13 cellular contexts compared by ENCODE assay signal in genomic region chr1:40919475-40920011, GRCh38. TPM values are rescaled to one million over a fixed set of nuclear protein-coding genes. Genes with fewer than 3 reads are reported as not detected.
DNase-seq lines count a peak whose midpoint lies in the region; ATAC-seq and TF ChIP-seq lines count a peak whose summit lies in the region.
"Had no signal": no experiment of that assay in that cellular context is flagged by ENCODE, and none has a peak within 500 bp of the region (broad histone marks: within the 10 kb centered on the region; RNA-seq: fewer than 3 reads in every experiment).

No MANE protein-coding gene starts in this region.

- no peaks in the 10 kb centered on the region for H3K36me3 ChIP-seq in PC-9 (ENCODE audit: low read depth)
- H3K36me3 ChIP-seq: MG63 had no signal

- POLR2A ChIA-PET in PC-9 (lab: Charles Lee; ENCODE audit: unreplicated experiment) = no interaction called here

- intact Hi-C loops in PC-9 (cut with micrococcal nuclease; ENCODE audit: unreplicated experiment) = loop anchor here (1.0 kb wide), 1 partner anchor 20 kb away; no protein-coding TSS in a partner anchor

- CTCF ChIA-PET in PC-9 (lab: Charles Lee) = no interaction called here

- no peaks in the 10 kb centered on the region; the same call in 1 of the 2 replicates for H3F3A ChIP-seq in PC-9 (ENCODE audit: insufficient read depth, low read depth)

- peak overlapping the region; percentile 45 for H3K4me2 ChIP-seq in PC-9

- H3K27ac ChIP-seq in PC-9 = peak overlapping the region; percentile 34

- H3K79me2 ChIP-seq in PC-9 (ENCODE audit: low read depth) = no peaks in the 10 kb centered on the region

- BruUV-seq in PC-9 (replicated peaks; lab: Mats Ljungman, UMichigan) = no TSS peak

- peaks cover 21% of the 10 kb centered on the region for H3K4me1 ChIP-seq in PC-9 (replicated peaks; ENCODE audit: insufficient read depth)

- no peak for TF ChIP-seq CTCF in PC-9 (conservative IDR thresholded peaks at IDR 0.05)

- H3K9me2 ChIP-seq in PC-9 (ENCODE audit: insufficient read depth) = no peaks in the 10 kb centered on the region

- H3K9me3 ChIP-seq in PC-9 (ENCODE audit: insufficient read depth, low read depth) = no peaks in the 10 kb centered on the region
- H3K9me3 ChIP-seq: MG63 had no signal

- ATAC-seq in HG03196 (IDR thresholded peaks at IDR 0.05; ENCODE audit: unreplicated experiment) = no peak

- no peaks in the 10 kb centered on the region for H3K27me3 ChIP-seq in PC-9 (ENCODE audit: insufficient read depth, low read depth)
- H3K27me3 ChIP-seq: MG63 had no signal

- no peak overlapping the region for H3K4me3 ChIP-seq in PC-9
- H3K4me3 ChIP-seq: MG63 had no signal

- H4K20me1 ChIP-seq in PC-9 (ENCODE audit: insufficient read depth) = no peaks in the 10 kb centered on the region

- DNase-seq in NCI-H1105 (lab: John Stamatoyannopoulos, UW) (peak; percentile 13), NCI-H1105 treated with DMSO at 0.1 percent for 48 hours (lab: John Stamatoyannopoulos, UW) (no peak), PC-9 (peak; percentile 76 to 77), left kidney (ENCODE audit: low read depth, low spot score) (peak; percentile 68), superior temporal gyrus (ENCODE audit: extremely low spot score) (peak; percentile 93), T-helper 9 cell (no peak)
- no peak for DNase-seq in activated CD4-positive, alpha-beta T cell treated with anti-CD3 and anti-CD28 coated beads for 48 hours
- DNase-seq: DMS79; MG63; RPMI8226; stimulated activated CD4-positive, alpha-beta T cell treated with anti-CD3 and anti-CD28 coated beads, Interleukin-12 subunit alpha, Interleukin-12 subunit beta, amount 100 ng/mL, for 4 hours; stimulated activated CD8-positive, alpha-beta memory T cell treated with anti-CD3 and anti-CD28 coated beads, Interleukin-4, amount 100 ng/mL, for 48 hours had no signal

- peak overlapping the region; percentile 55 for H2AFZ ChIP-seq in PC-9

RNA-seq across cellular contexts. Expression of gene CITED4, which starts 57.4 kb away (rescaled TPM):
- 67.5 and 98.2 TPM in 2 replicates for total RNA-seq in PC-9 (2021)

RNA-seq across cellular contexts. Expression of gene CTPS1, which starts 60.0 kb away (rescaled TPM):
- 80.5 and 91.9 TPM in 2 replicates for total RNA-seq in PC-9 (2021)

Comparison
In these comparisons a context has a peak if more than half of its experiments do, and no peak if none do; other contexts are left out.
1. DNase-seq: peak in NCI-H1105 (single experiment), PC-9 (2 of 2), left kidney (single experiment) and superior temporal gyrus (single experiment); none in NCI-H1105 treated with DMSO at 0.1 percent for 48 hours (single experiment), T-helper 9 cell (single experiment) and activated CD4-positive, alpha-beta T cell treated with anti-CD3 and anti-CD28 coated beads for 48 hours (single experiment).